11 cellular contexts compared by ENCODE assay signal in genomic region chr2:12318427-12319057, GRCh38.
DNase-seq lines count a peak whose midpoint lies in the region; ATAC-seq and TF ChIP-seq lines count a peak whose summit lies in the region.
"Had no signal": no experiment of that assay in that cellular context is flagged by ENCODE, and none has a peak within 500 bp of the region (broad histone marks: within the 10 kb centered on the region; RNA-seq: fewer than 3 reads in every experiment).

No MANE protein-coding gene starts in this region.

- TF ChIP-seq CTCF in AG09319 (IDR thresholded peaks at IDR 0.05; ENCODE audit: low read depth, low read length) (no peak), Panc1 (IDR thresholded peaks at IDR 0.05) (no peak), epithelial cell of proximal tubule (conservative IDR thresholded peaks at IDR 0.05; ENCODE audit: low read depth, low read length) (no peak), osteocyte (IDR thresholded peaks at IDR 0.05) (no peak)

- H2AFZ ChIP-seq in neuronal stem cell (ENCODE audit: low read length), result no peak overlapping the region

- DNase-seq in AG09319 (ENCODE audit: extremely low read depth, low read depth) (peak; percentile 5), Panc1 (ENCODE audit: low read depth, low spot score) (peak; percentile 76), epithelial cell of proximal tubule (ENCODE audit: low read depth) (peak; percentile 81), osteocyte (ENCODE audit: extremely low spot score, unreplicated experiment) (no peak), cerebellum (ENCODE audit: low spot score) (no peak), neuronal stem cell (ENCODE audit: low spot score) (no peak)
- DNase-seq: OCI-M1 had no signal

- peak overlapping the region; percentile 94 for H3K27ac Mint-ChIP-seq in osteocyte (ENCODE audit: unreplicated experiment)
- H3K27ac Mint-ChIP-seq: progenitor cell of endocrine pancreas had no signal

- peaks cover 64% of the 10 kb centered on the region for H3K4me1 Mint-ChIP-seq in osteocyte (ENCODE audit: unreplicated experiment)
- H3K4me1 Mint-ChIP-seq: central memory CD8-positive, alpha-beta T cell had no signal

- no peak overlapping the region for H3K14ac ChIP-seq in neuronal stem cell (ENCODE audit: low read length)

- H3K18ac ChIP-seq in neuronal stem cell (ENCODE audit: low read length), result no peak overlapping the region

- intact Hi-C loops in Panc1 (cut with micrococcal nuclease; ENCODE audit: unreplicated experiment), result loop anchor here (5.0 to 10.0 kb wide), 2 partner anchors 399 to 484 kb away; partner anchors contain the start of gene TRIB2

- H2BK12ac ChIP-seq in neuronal stem cell (ENCODE audit: low read length), result no peak overlapping the region

- no peaks in the 10 kb centered on the region for H3K36me3 Mint-ChIP-seq in osteocyte (ENCODE audit: unreplicated experiment)

- no peak overlapping the region for H4K8ac ChIP-seq in neuronal stem cell (ENCODE audit: low read depth, low read length)

- peak; percentile 89 for ATAC-seq in Panc1
- no peak for ATAC-seq in HG02759 (IDR thresholded peaks at IDR 0.05; ENCODE audit: unreplicated experiment)
- ATAC-seq in HG02970 (IDR thresholded peaks at IDR 0.05; ENCODE audit: low FRiP score, unreplicated experiment), result no peak

- H2BK15ac ChIP-seq in neuronal stem cell (ENCODE audit: low read length), result no peak overlapping the region

- H3K4ac ChIP-seq in neuronal stem cell (ENCODE audit: low read length), result no peak overlapping the region

- H3K4me3 ChIP-seq in Panc1 (ENCODE audit: low read depth in 2 of 2, low read length in 2 of 2) (peak overlapping the region in 1 of 2 experiments; percentile 24; a peak in 1 of 4 replicates), epithelial cell of proximal tubule (ENCODE audit: low read depth, low read length) (no peak overlapping the region), neuronal stem cell (ENCODE audit: low read length in 2 of 2) (no peak overlapping the region)

- H3K4me3 Mint-ChIP-seq in osteocyte (ENCODE audit: unreplicated experiment), result no peak overlapping the region
- H3K4me3 Mint-ChIP-seq: central memory CD8-positive, alpha-beta T cell had no signal

- peaks cover 11% of the 10 kb centered on the region for H3K4me1 ChIP-seq in Panc1 (ENCODE audit: control insufficient read depth, insufficient read depth, low read length)
- H3K4me1 ChIP-seq in neuronal stem cell (ENCODE audit: control insufficient read depth in 2 of 2, insufficient read depth in 1 of 2, low read depth in 1 of 2, low read length in 2 of 2), result peaks cover 10% of the 10 kb centered on the region in 2 donors

- H4K91ac ChIP-seq in neuronal stem cell (ENCODE audit: low read depth, low read length, poor library complexity), result no peak overlapping the region

- H3K9me3 ChIP-seq in Panc1 (ENCODE audit: control insufficient read depth, insufficient read depth, low read depth, low read length) (0 out of 2 replicates have a peak, but pooled peaks cover 5% of the 10 kb centered on the region), neuronal stem cell (replicated peaks in 1 of 2; ENCODE audit: control insufficient read depth in 2 of 2, insufficient read depth in 1 of 2, low read depth in 1 of 2, low read length in 2 of 2) (peaks cover 0 to 5% of the 10 kb centered on the region in 2 donors)

- CTCF ChIA-PET in Panc1 (lab: Charles Lee), result interaction anchor here (1.7 kb wide), 1 partner anchor 397 kb away, joined by 7 read pairs; no protein-coding TSS in a partner anchor

- no peak overlapping the region for H2BK120ac ChIP-seq in neuronal stem cell (ENCODE audit: low read depth, low read length)

- no peak overlapping the region for H2AK5ac ChIP-seq in neuronal stem cell (ENCODE audit: low read depth, low read length)

- H2BK5ac ChIP-seq in neuronal stem cell (ENCODE audit: low read length), result no peak overlapping the region

- no peaks in the 10 kb centered on the region for H3K27me3 Mint-ChIP-seq in osteocyte (ENCODE audit: unreplicated experiment)
- H3K27me3 Mint-ChIP-seq: central memory CD8-positive, alpha-beta T cell had no signal

- H3K9me3 Mint-ChIP-seq in osteocyte (ENCODE audit: unreplicated experiment), result no peaks in the 10 kb centered on the region
- H3K9me3 Mint-ChIP-seq: central memory CD8-positive, alpha-beta T cell had no signal

- H3K27me3 ChIP-seq in Panc1 (ENCODE audit: control insufficient read depth, insufficient read depth, low read length), result no peaks in the 10 kb centered on the region
- no peaks in the 10 kb centered on the region for H3K27me3 ChIP-seq in neuronal stem cell (ENCODE audit: control insufficient read depth in 3 of 3, insufficient read depth in 3 of 3, low read depth in 1 of 3, low read length in 3 of 3)

- in situ Hi-C loops in Panc1 (cut with HindIII; ENCODE audit: low pct_unique_long_range_greater_than_20kb, low sequenced_read_pairs), result no loop called here

- H3K36me3 ChIP-seq in Panc1 (ENCODE audit: control insufficient read depth, insufficient read depth, low read length), result no peaks in the 10 kb centered on the region
- no peaks in the 10 kb centered on the region for H3K36me3 ChIP-seq in neuronal stem cell (replicated peaks in 1 of 2; ENCODE audit: control insufficient read depth in 2 of 2, insufficient read depth in 2 of 2, low read length in 2 of 2)

- no CpG with 5 or more reads among the region's 8 CpGs for WGBS in neuronal stem cell (ENCODE audit: extremely low coverage in 2 of 2, insufficient read length in 2 of 2, insufficient replicate concordance in 1 of 2), 2 donors

- H3K27ac ChIP-seq in Panc1 (ENCODE audit: low read length), result peak overlapping the region; percentile 97
- H3K27ac ChIP-seq in neuronal stem cell (replicated peaks; ENCODE audit: low read length), result no peak overlapping the region

- no TSS peak for BruUV-seq in Panc1 (replicated peaks; lab: Mats Ljungman, UMichigan)

- no peaks in the 10 kb centered on the region for H3K79me1 ChIP-seq in neuronal stem cell (ENCODE audit: low read depth, low read length)

- H3K9ac ChIP-seq in neuronal stem cell (ENCODE audit: low read depth, low read length, poor library complexity), result no peak overlapping the region

- POLR2A ChIA-PET in Panc1 (lab: Charles Lee), result no interaction called here

- H3K23ac ChIP-seq in neuronal stem cell (ENCODE audit: low read depth, low read length, poor library complexity), result no peak overlapping the region

- H3K4me2 ChIP-seq in neuronal stem cell (ENCODE audit: insufficient read depth, low read length, poor library complexity, severe bottlenecking), result no peak overlapping the region

Comparison
In these comparisons a context has a peak if more than half of its experiments do, and no peak if none do; other contexts are left out.
1. DNase-seq: peak in AG09319 (single experiment), Panc1 (single experiment) and epithelial cell of proximal tubule (single experiment); none in osteocyte (single experiment), cerebellum (single experiment) and neuronal stem cell (single experiment).